15 cellular contexts compared by ENCODE assay signal in the genomic region with DNA sequence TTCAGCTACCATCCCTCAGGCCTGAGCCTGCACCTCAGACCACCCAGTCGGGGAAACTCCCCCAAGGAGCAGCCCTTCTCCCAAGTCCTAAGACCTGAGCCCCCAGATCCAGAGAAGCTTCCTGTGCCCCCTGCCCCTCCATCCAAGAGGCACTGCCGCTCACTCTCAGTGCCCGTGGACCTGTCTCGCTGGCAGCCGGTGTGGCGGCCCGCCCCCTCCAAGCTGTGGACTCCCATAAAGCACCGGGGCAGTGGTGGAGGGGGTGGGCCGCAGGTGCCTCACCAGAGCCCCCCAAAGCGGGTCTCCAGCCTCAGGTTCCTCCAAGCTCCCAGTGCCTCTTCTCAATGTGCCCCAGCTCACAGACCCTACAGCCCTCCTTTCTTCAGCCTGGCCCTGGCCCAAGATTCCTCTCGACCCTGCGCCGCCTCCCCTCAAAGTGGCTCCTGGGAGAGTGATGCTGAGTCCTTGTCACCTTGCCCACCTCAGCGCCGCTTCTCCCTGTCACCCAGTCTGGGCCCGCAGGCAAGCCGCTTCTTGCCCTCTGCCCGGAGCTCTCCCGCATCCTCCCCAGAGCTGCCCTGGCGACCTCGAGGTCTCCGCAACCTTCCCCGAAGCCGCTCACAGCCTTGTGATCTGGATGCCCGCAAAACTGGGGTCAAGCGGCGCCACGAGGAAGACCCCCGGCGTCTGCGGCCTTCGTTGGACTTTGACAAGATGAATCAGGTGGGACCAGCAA. TPM values are rescaled to one million over a fixed set of nuclear protein-coding genes. Genes with fewer than 3 reads are reported as not detected.
DNase-seq lines count a peak whose midpoint lies in the region; ATAC-seq and TF ChIP-seq lines count a peak whose summit lies in the region.
"Had no signal": no experiment of that assay in that cellular context is flagged by ENCODE, and none has a peak within 500 bp of the region (broad histone marks: within the 10 kb centered on the region; RNA-seq: fewer than 3 reads in every experiment).

No MANE protein-coding gene starts in this region.

- H3K4me3 ChIP-seq in osteoblast (ENCODE audit: insufficient read depth, low read length) (no peak overlapping the region), neural progenitor cell (no peak overlapping the region)

- TF ChIP-seq CTCF in osteoblast (IDR thresholded peaks at IDR 0.05; ENCODE audit: extremely low read depth, low read depth, low read length), result no peak
- no peak for TF ChIP-seq CTCF in neural progenitor cell (IDR thresholded peaks at IDR 0.05)

- no peak overlapping the region for H3K4me3 Mint-ChIP-seq in stimulated activated naive CD8-positive, alpha-beta T cell treated with anti-CD3 and anti-CD28 coated beads, Interleukin-15, amount 100 ng/mL, for 72 hours
- no peak overlapping the region for H3K4me3 Mint-ChIP-seq in neural progenitor cell
- H3K4me3 Mint-ChIP-seq: CD14-positive monocyte; CD8-positive, alpha-beta T cell had no signal

- peaks cover 31% of the 10 kb centered on the region for H3K4me1 Mint-ChIP-seq in stimulated activated naive CD8-positive, alpha-beta T cell treated with anti-CD3 and anti-CD28 coated beads, Interleukin-15, amount 100 ng/mL, for 72 hours
- peaks cover 8% of the 10 kb centered on the region for H3K4me1 Mint-ChIP-seq in neural progenitor cell

- H3K9ac ChIP-seq in neural progenitor cell, result no peak overlapping the region

- H3K9me3 ChIP-seq in osteoblast (ENCODE audit: low read depth, low read length), result no peaks in the 10 kb centered on the region
- H3K9me3 ChIP-seq in neural progenitor cell (ENCODE audit: low read depth), result no peaks in the 10 kb centered on the region

- ATAC-seq in stimulated activated naive CD8-positive, alpha-beta T cell treated with anti-CD3 and anti-CD28 coated beads, Interleukin-15, Interleukin-2, amounts not matched to agents 100 U/mL and 50 U/mL, for 24 hours, result peak; percentile 22
- no peak for ATAC-seq in stimulated activated naive CD8-positive, alpha-beta T cell treated with anti-CD3 and anti-CD28 coated beads, Interleukin-15, amount 100 ng/mL, for 72 hours
- ATAC-seq in esophagus mucosa (peak; percentile 6), GM21737 (IDR thresholded peaks at IDR 0.05; ENCODE audit: unreplicated experiment) (no peak)
- ATAC-seq: CD8-positive, alpha-beta T cell had no signal

- H3K4me1 ChIP-seq in osteoblast (ENCODE audit: insufficient read depth, low read length) (peaks cover 19% of the 10 kb centered on the region), neural progenitor cell (peaks cover 8% of the 10 kb centered on the region)

- no peak overlapping the region for H3K27ac ChIP-seq in osteoblast (ENCODE audit: low read depth, low read length)
- no peak overlapping the region for H3K27ac ChIP-seq in neural progenitor cell
- H3K27ac ChIP-seq: 22Rv1, HL-60 had no signal

- H3K4me2 ChIP-seq in osteoblast (ENCODE audit: insufficient read depth, low read length) (no peak overlapping the region), neural progenitor cell (no peak overlapping the region)

- H3K27ac Mint-ChIP-seq in stimulated activated naive CD8-positive, alpha-beta T cell treated with anti-CD3 and anti-CD28 coated beads, Interleukin-15, amount 100 ng/mL, for 72 hours, result peak overlapping the region in 1 of 2 donors; percentile 34
- H3K27ac Mint-ChIP-seq in neural progenitor cell, result no peak overlapping the region
- H3K27ac Mint-ChIP-seq: CD8-positive, alpha-beta T cell had no signal

- H4K20me1 ChIP-seq in osteoblast (ENCODE audit: insufficient read depth, low read length) (peaks cover 30% of the 10 kb centered on the region), neural progenitor cell (ENCODE audit: low read depth) (peaks cover 33% of the 10 kb centered on the region)

- peaks cover 39% of the 10 kb centered on the region for H3K79me2 ChIP-seq in osteoblast (ENCODE audit: insufficient read depth, low read length)
- H3K79me2 ChIP-seq in neural progenitor cell (ENCODE audit: low read depth), result peaks cover 49% of the 10 kb centered on the region

- no peaks in the 10 kb centered on the region for H3K27me3 Mint-ChIP-seq in stimulated activated naive CD8-positive, alpha-beta T cell treated with anti-CD3 and anti-CD28 coated beads, Interleukin-15, amount 100 ng/mL, for 72 hours
- H3K27me3 Mint-ChIP-seq in neural progenitor cell (ENCODE audit: insufficient read depth, low read depth), result peaks cover 2% of the 10 kb centered on the region

- H3K36me3 Mint-ChIP-seq in neural progenitor cell, result peaks cover 47% of the 10 kb centered on the region

- peaks cover 13% of the 10 kb centered on the region for H3F3A ChIP-seq in neural progenitor cell (ENCODE audit: low read depth)

- no peaks in the 10 kb centered on the region for H3K9me3 Mint-ChIP-seq in stimulated activated naive CD8-positive, alpha-beta T cell treated with anti-CD3 and anti-CD28 coated beads, Interleukin-15, amount 100 ng/mL, for 72 hours
- no peaks in the 10 kb centered on the region for H3K9me3 Mint-ChIP-seq in neural progenitor cell
- H3K9me3 Mint-ChIP-seq: CD8-positive, alpha-beta T cell had no signal

- H2AFZ ChIP-seq in osteoblast (ENCODE audit: low read length), result no peak overlapping the region
- H2AFZ ChIP-seq in neural progenitor cell (replicated peaks), result no peak overlapping the region

- H3K27me3 ChIP-seq in osteoblast (ENCODE audit: insufficient read depth, low read length) (no peaks in the 10 kb centered on the region), neural progenitor cell (no peaks in the 10 kb centered on the region)

- H3K36me3 ChIP-seq in osteoblast (ENCODE audit: insufficient read depth, low read length) (peaks cover 80% of the 10 kb centered on the region), neural progenitor cell (peaks cover 6% of the 10 kb centered on the region)

- DNase-seq in stimulated activated naive CD8-positive, alpha-beta T cell treated with anti-CD3 and anti-CD28 coated beads, Interleukin-15, Interleukin-2, amounts not matched to agents 100 U/mL and 50 U/mL, for 24 hours, result no peak
- no peak for DNase-seq in stimulated activated naive CD8-positive, alpha-beta T cell treated with anti-CD3 and anti-CD28 coated beads, Interleukin-15, amount 100 ng/mL, for 72 hours
- DNase-seq in osteoblast (ENCODE audit: insufficient read length, low spot score, missing footprints) (peak; percentile 50), GF-D8 (lab: John Stamatoyannopoulos, UW) (no peak), neural progenitor cell (ENCODE audit: low spot score) (no peak)
- DNase-seq: CD8-positive, alpha-beta T cell; COR-L47; DMS153; DMS79 treated with DMSO at 0.1 percent for 48 hours; EL had no signal

RNA-seq across cellular contexts. Expression of a gene that starts 7.0 kb away (rescaled TPM):
- total RNA-seq in esophagus mucosa, result 12.6 TPM
- total RNA-seq in osteoblast, result 39.8 and 43.8 TPM in 2 replicates
- 68.0 and 72.5 TPM in 2 replicates for total RNA-seq in neural progenitor cell (ENCODE audit: low replicate concordance)

RNA-seq across cellular contexts. Expression of a gene that starts 7.4 kb away (rescaled TPM):
- total RNA-seq in esophagus mucosa (32.1 TPM), osteoblast (48.3 and 53.2 TPM in 2 replicates), neural progenitor cell (ENCODE audit: low replicate concordance) (130 and 136 TPM in 2 replicates)

RNA-seq across cellular contexts. Expression of a gene that starts 13.5 kb away (rescaled TPM):
- total RNA-seq in esophagus mucosa (2.7 TPM), osteoblast (1.8 TPM in 2 replicates), neural progenitor cell (ENCODE audit: low replicate concordance) (45.8 and 48.6 TPM in 2 replicates)
- total RNA-seq: CD8-positive, alpha-beta T cell had no signal

Comparison
In these comparisons a context has a peak if more than half of its experiments do, and no peak if none do; other contexts are left out.
1. ATAC-seq: peak in stimulated activated naive CD8-positive, alpha-beta T cell treated with anti-CD3 and anti-CD28 coated beads, Interleukin-15, Interleukin-2, amounts not matched to agents 100 U/mL and 50 U/mL, for 24 hours (single experiment) and esophagus mucosa (single experiment); none in stimulated activated naive CD8-positive, alpha-beta T cell treated with anti-CD3 and anti-CD28 coated beads, Interleukin-15, amount 100 ng/mL, for 72 hours (single experiment) and GM21737 (single experiment).
2. RNA of a gene that starts 13.5 kb away (total RNA-seq): 45.8 to 48.6 TPM in neural progenitor cell; 2.7 TPM in esophagus mucosa (single experiment) and 1.8 TPM in osteoblast; every median in the first group is over 10 times any median in the second.